Comparison of ENCODE assay signal across 8 cellular contexts in genomic region chr2:208025037-208025813, GRCh38. TPM values are rescaled to one million over a fixed set of nuclear protein-coding genes. Genes with fewer than 3 reads are reported as not detected.
DNase-seq lines count a peak whose midpoint lies in the region; ATAC-seq and TF ChIP-seq lines count a peak whose summit lies in the region.

Gene PLEKHM3, minus strand, starts transcription at chr2:208025527. Its CDS starts 23,888 bp downstream, at chr2:208001639.

- no peaks in the 10 kb centered on the region for H3K9me2 ChIP-seq in PC-3 (replicated peaks; ENCODE audit: low read length)

- ATAC-seq in GM19468 (IDR thresholded peaks at IDR 0.05; ENCODE audit: extremely low read depth, unreplicated experiment) (peak; percentile 66), PC-3 (peak; percentile 97), esophagus mucosa (peak; percentile 96)

- H4K20me1 ChIP-seq in PC-3 (ENCODE audit: low read length), result no peaks in the 10 kb centered on the region

- CTCF ChIA-PET in PC-3 (lab: Charles Lee), result no interaction called here

- H3K27ac Mint-ChIP-seq in activated T-cell treated with anti-CD3 and anti-CD28 coated beads, Interleukin-2, amount 50 U/mL, for 24 hours, result peak within 1 kb of the TSS; percentile 95

- no peaks in the 10 kb centered on the region for H3K27me3 Mint-ChIP-seq in activated T-cell treated with anti-CD3 and anti-CD28 coated beads, Interleukin-2, amount 50 U/mL, for 24 hours

- H3K4me1 ChIP-seq in PC-3 (ENCODE audit: insufficient read depth, low read length) (peaks cover 5% of the 10 kb centered on the region), muscle layer of duodenum (ENCODE audit: control insufficient read depth in 1 of 2, insufficient read depth in 2 of 2, low read length in 2 of 2) (peaks cover 5 to 14% of the 10 kb centered on the region in 2 donors)

- H3K4me1 Mint-ChIP-seq in activated T-cell treated with anti-CD3 and anti-CD28 coated beads, Interleukin-2, amount 50 U/mL, for 24 hours (ENCODE audit: low read depth), result peaks cover 29% of the 10 kb centered on the region

- no peaks in the 10 kb centered on the region for H3F3A ChIP-seq in PC-3 (ENCODE audit: low read length, unreplicated experiment)

- peak within 1 kb of the TSS; percentile 92 for H3K4me3 Mint-ChIP-seq in activated T-cell treated with anti-CD3 and anti-CD28 coated beads, Interleukin-2, amount 50 U/mL, for 24 hours

- DNase-seq in Caki2 (ENCODE audit: low read depth) (peak; percentile 74), HPDE6-E6E7 (ENCODE audit: extremely low spot score) (peak; percentile 54), PC-3 (peak; percentile 84)
- DNase-seq in activated T-cell treated with anti-CD3 and anti-CD28 coated beads, Interleukin-2, amount 50 U/mL, for 24 hours, result peak; percentile 92
- DNase-seq in stimulated activated CD8-positive, alpha-beta memory T cell treated with anti-CD3 and anti-CD28 coated beads, Interleukin-7, amount 100 ng/mL, for 4 hours (ENCODE audit: low read depth in 2 of 2), result peak; percentile 48 to 63

- H3K9ac ChIP-seq in PC-3 (ENCODE audit: low read length), result peak within 1 kb of the TSS; percentile 79

- POLR2A ChIA-PET in PC-3 (lab: Charles Lee; ENCODE audit: unreplicated experiment), result interaction anchor here (0.6 kb wide), 1 partner anchor 13 kb away, joined by 3 read pairs; no protein-coding TSS in a partner anchor

- H3K4me3 ChIP-seq in PC-3 (ENCODE audit: low read length) (peak within 1 kb of the TSS; percentile 91), muscle layer of duodenum (ENCODE audit: low read depth in 1 of 2, low read length in 2 of 2) (peak within 1 kb of the TSS; percentile 71 to 96)

- H3K4me2 ChIP-seq in PC-3 (ENCODE audit: low read length), result peak within 1 kb of the TSS; percentile 96

- BruUV-seq in PC-3 (replicated peaks; lab: Mats Ljungman, UMichigan), result TSS peak; percentile 85

- in situ Hi-C loops in Caki2 (cut with HindIII; ENCODE audit: low pct_unique_long_range_greater_than_20kb, low sequenced_read_pairs), result no loop called here

- peak within 1 kb of the TSS; percentile 99 for H2AFZ ChIP-seq in PC-3 (ENCODE audit: low read length)

- no peaks in the 10 kb centered on the region for H3K27me3 ChIP-seq in PC-3 (ENCODE audit: low read length)
- H3K27me3 ChIP-seq in muscle layer of duodenum (ENCODE audit: low read depth, low read length), result no peaks in the 10 kb centered on the region

- intact Hi-C loops in PC-3 (cut with micrococcal nuclease), result loop anchor here (2.0 to 5.0 kb wide), 2 partner anchors 53 to 256 kb away; partner anchors contain the start of gene FZD5

- peaks cover 10% of the 10 kb centered on the region for H3K36me3 Mint-ChIP-seq in activated T-cell treated with anti-CD3 and anti-CD28 coated beads, Interleukin-2, amount 50 U/mL, for 24 hours (ENCODE audit: low read depth)

- no peak for TF ChIP-seq CTCF in PC-3 (conservative IDR thresholded peaks at IDR 0.05; ENCODE audit: low read depth, low read length)

- H3K9me3 Mint-ChIP-seq in activated T-cell treated with anti-CD3 and anti-CD28 coated beads, Interleukin-2, amount 50 U/mL, for 24 hours, result peaks cover 2% of the 10 kb centered on the region

- no peaks in the 10 kb centered on the region for H3K9me3 ChIP-seq in PC-3 (ENCODE audit: low read length)
- H3K9me3 ChIP-seq in muscle layer of duodenum (ENCODE audit: control insufficient read depth in 1 of 2, low read length in 2 of 2), result no peaks in the 10 kb centered on the region

- H3K79me2 ChIP-seq in PC-3 (ENCODE audit: low read length), result peaks cover 8% of the 10 kb centered on the region

- no peak within 1 kb of the TSS for H3K27ac ChIP-seq in PC-3 (ENCODE audit: low read length)
- H3K27ac ChIP-seq in muscle layer of duodenum (ENCODE audit: low read length), result peak within 1 kb of the TSS; percentile 71

- H3K36me3 ChIP-seq in PC-3 (ENCODE audit: low read depth, low read length) (no peaks in the 10 kb centered on the region), muscle layer of duodenum (ENCODE audit: control insufficient read depth in 1 of 2, insufficient read depth in 2 of 2, low read length in 2 of 2) (no peaks in the 10 kb centered on the region)

RNA-seq across cellular contexts. Expression of gene PLEKHM3, which starts in this region (rescaled TPM):
- total RNA-seq in Caki2 (2014; rRNA removed; shearing (Covaris generic); ENCODE audit: low replicate concordance), result 3.4 and 7.7 TPM in 2 replicates
- total RNA-seq in PC-3 (2014; rRNA removed) (5.9 and 7.9 TPM in 2 replicates), esophagus mucosa (4.7 TPM)
